In the genomic region with DNA sequence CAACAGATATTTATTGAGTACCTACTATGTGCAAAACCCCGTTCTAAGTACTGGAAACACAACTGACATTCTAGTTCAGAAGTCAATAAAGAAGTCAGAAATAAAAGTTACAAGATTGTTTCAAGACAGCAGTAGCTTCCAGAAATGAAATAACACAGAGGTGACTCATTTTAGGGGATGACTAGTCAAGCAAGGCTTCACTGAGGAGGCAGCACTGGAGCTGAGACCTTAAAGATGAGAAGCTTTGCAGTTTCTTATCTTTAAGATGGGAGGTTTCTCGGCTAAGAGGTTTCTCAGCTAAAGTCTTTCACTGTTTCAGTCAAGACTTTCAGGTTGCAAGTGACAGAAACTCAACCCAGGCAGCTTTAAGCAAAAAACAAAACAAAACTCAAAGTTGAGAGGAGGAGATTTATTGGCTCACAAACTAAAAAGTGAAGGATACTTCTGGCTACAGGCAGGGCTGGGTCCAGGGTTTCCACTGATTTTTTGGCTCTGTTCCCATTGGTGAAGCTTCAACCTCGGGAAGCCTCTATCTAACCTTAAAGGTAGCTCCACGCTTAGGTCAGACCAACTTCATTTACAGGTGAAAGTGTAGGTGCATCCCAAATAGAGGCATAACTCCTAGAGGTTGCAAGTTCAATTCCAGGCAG, we compare ENCODE assay signal across 8 cellular contexts. TPM values are rescaled to one million over a fixed set of nuclear protein-coding genes. Genes with fewer than 3 reads are reported as not detected.
DNase-seq lines count a peak whose midpoint lies in the region; ATAC-seq lines count a peak whose summit lies in the region.

No MANE protein-coding gene starts in this region.

- H3K36me3 Mint-ChIP-seq in activated T-cell treated with anti-CD3 and anti-CD28 coated beads, Interleukin-2, amount 50 U/mL, for 4 hours (ENCODE audit: insufficient read depth) = no peaks in the 10 kb centered on the region

- no peak overlapping the region for H3K4me3 Mint-ChIP-seq in activated T-cell treated with anti-CD3 and anti-CD28 coated beads, Interleukin-2, amount 50 U/mL, for 4 hours

- H3K9me3 Mint-ChIP-seq in activated T-cell treated with anti-CD3 and anti-CD28 coated beads, Interleukin-2, amount 50 U/mL, for 4 hours = no peaks in the 10 kb centered on the region

- peaks cover 3% of the 10 kb centered on the region for H3K4me1 Mint-ChIP-seq in activated T-cell treated with anti-CD3 and anti-CD28 coated beads, Interleukin-2, amount 50 U/mL, for 4 hours (ENCODE audit: low read depth)

- no peaks in the 10 kb centered on the region for H3K27me3 Mint-ChIP-seq in activated T-cell treated with anti-CD3 and anti-CD28 coated beads, Interleukin-2, amount 50 U/mL, for 4 hours (ENCODE audit: low read depth)

- ATAC-seq in GM18499 (IDR thresholded peaks at IDR 0.05; ENCODE audit: insufficient read depth, unreplicated experiment) (peak; percentile 80), HG02642 (IDR thresholded peaks at IDR 0.05; ENCODE audit: poor library complexity, unreplicated experiment) (peak; percentile 48), HG02571 (IDR thresholded peaks at IDR 0.05; ENCODE audit: unreplicated experiment) (no peak)
- peak; percentile 83 to 86 for ATAC-seq in activated T-cell treated with anti-CD3 and anti-CD28 coated beads, Interleukin-2, amount 50 U/mL, for 4 hours

- DNase-seq in activated T-cell treated with anti-CD3 and anti-CD28 coated beads, Interleukin-2, amount 50 U/mL, for 4 hours = no peak
- DNase-seq in myocyte (ENCODE audit: low read depth) (peak; percentile 53), NCI-H1694 (lab: John Stamatoyannopoulos, UW) (no peak), NCI-H128 (lab: John Stamatoyannopoulos, UW; ENCODE audit: unreplicated experiment) (no peak), HK-2 (ENCODE audit: unreplicated experiment) (no peak)

RNA-seq across cellular contexts. Expression of gene MMP2, which starts 7.4 kb away (rescaled TPM):
- total RNA-seq in activated T-cell treated with anti-CD3 and anti-CD28 coated beads, Interleukin-2, amount 50 U/mL, for 4 hours = under 1 TPM; 0.63 to 0.94 (median 0.87) TPM
- 191 and 204 TPM in 2 replicates for total RNA-seq in myocyte
- polyA plus RNA-seq in myocyte (2012) = 1,920 TPM

RNA-seq across cellular contexts. Expression of gene LPCAT2, which starts 37.3 kb away (rescaled TPM):
- total RNA-seq in activated T-cell treated with anti-CD3 and anti-CD28 coated beads, Interleukin-2, amount 50 U/mL, for 4 hours = 1 to 10 TPM in 1 of 3 donors, under 1 TPM in 2; 0.18 to 1.5 (median 0.79) TPM
- total RNA-seq in myocyte = 5.8 and 6.2 TPM in 2 replicates
- 9.6 TPM for polyA plus RNA-seq in myocyte (2012)

Comparison
In these comparisons a context has a peak if more than half of its experiments do, and no peak if none do; other contexts are left out.
1. RNA of gene MMP2, which starts 7.4 kb away (total RNA-seq): 191 to 204 TPM in myocyte; 0.63 to 0.94 TPM in activated T-cell treated with anti-CD3 and anti-CD28 coated beads, Interleukin-2, amount 50 U/mL, for 4 hours; every median in the first group is over 10 times any median in the second.